Comparison of ENCODE assay signal across 15 cellular contexts in genomic region chr5:8522635-8523034, GRCh38.
"Had no signal": no experiment of that assay in that cellular context is flagged by ENCODE, and none has a peak within 500 bp of the region (broad histone marks: within the 10 kb centered on the region; RNA-seq: fewer than 3 reads in every experiment).

No MANE protein-coding gene starts in this region.

- H3K4me1 Mint-ChIP-seq: activated naive CD8-positive, alpha-beta T cell treated with anti-CD3 and anti-CD28 coated beads, Interleukin-2, amount 50 U/mL, for 24 hours; memory B cell; naive thymus-derived CD8-positive, alpha-beta T cell had no signal

- H3K4me1 ChIP-seq: ascending aorta, left ventricle myocardium inferior, pancreas, stomach, testis, upper lobe of left lung had no signal

- H3K27ac ChIP-seq: ascending aorta, dorsolateral prefrontal cortex, left ventricle myocardium inferior, pancreas, stomach, testis, upper lobe of left lung had no signal

- H3K9me3 ChIP-seq: ascending aorta, left ventricle myocardium inferior, pancreas, stomach, testis, upper lobe of left lung had no signal

- H3K36me3 Mint-ChIP-seq: memory B cell; naive thymus-derived CD8-positive, alpha-beta T cell had no signal

- H3K9me3 Mint-ChIP-seq: activated naive CD4-positive, alpha-beta T cell treated with anti-CD3 and anti-CD28 coated beads for 36 hours; activated naive CD8-positive, alpha-beta T cell treated with anti-CD3 and anti-CD28 coated beads, Interleukin-2, amount 50 U/mL, for 24 hours; memory B cell; naive thymus-derived CD8-positive, alpha-beta T cell had no signal

- H3K27ac Mint-ChIP-seq: activated naive CD4-positive, alpha-beta T cell treated with anti-CD3 and anti-CD28 coated beads for 36 hours; activated naive CD8-positive, alpha-beta T cell treated with anti-CD3 and anti-CD28 coated beads, Interleukin-2, amount 50 U/mL, for 24 hours; memory B cell; naive thymus-derived CD8-positive, alpha-beta T cell; T-helper 2 cell treated with Interferon-gamma antibody and Interleukin-4, amounts not matched to agents 5 μg/mL and 100 μg/mL, for 36 hours had no signal

- H3K4me3 Mint-ChIP-seq: activated naive CD4-positive, alpha-beta T cell treated with anti-CD3 and anti-CD28 coated beads for 36 hours; activated naive CD8-positive, alpha-beta T cell treated with anti-CD3 and anti-CD28 coated beads, Interleukin-2, amount 50 U/mL, for 24 hours; memory B cell; naive thymus-derived CD8-positive, alpha-beta T cell; T-helper 2 cell treated with Interferon-gamma antibody and Interleukin-4, amounts not matched to agents 5 μg/mL and 100 μg/mL, for 36 hours had no signal

- H3K4me3 ChIP-seq: ascending aorta, dorsolateral prefrontal cortex, left ventricle myocardium inferior, pancreas, stomach, testis, upper lobe of left lung had no signal

- ATAC-seq: activated naive CD8-positive, alpha-beta T cell treated with anti-CD3 and anti-CD28 coated beads, Interleukin-2, amount 50 U/mL, for 24 hours; esophagus mucosa; naive thymus-derived CD8-positive, alpha-beta T cell had no signal

- H3K27me3 Mint-ChIP-seq: activated naive CD8-positive, alpha-beta T cell treated with anti-CD3 and anti-CD28 coated beads, Interleukin-2, amount 50 U/mL, for 24 hours; memory B cell had no signal

- H3K27me3 ChIP-seq: ascending aorta, dorsolateral prefrontal cortex, pancreas, stomach, testis, upper lobe of left lung had no signal

- H3K36me3 ChIP-seq: ascending aorta, left ventricle myocardium inferior, pancreas, stomach, upper lobe of left lung had no signal

- DNase-seq: activated naive CD4-positive, alpha-beta T cell treated with anti-CD3 and anti-CD28 coated beads for 36 hours; activated naive CD8-positive, alpha-beta T cell treated with anti-CD3 and anti-CD28 coated beads, Interleukin-2, amount 50 U/mL, for 24 hours; dorsolateral prefrontal cortex; left ventricle myocardium inferior; naive thymus-derived CD8-positive, alpha-beta T cell; pancreas; stimulated activated CD4-positive, alpha-beta T cell treated with anti-CD3 and anti-CD28 coated beads, Interleukin-12 subunit alpha, Interleukin-12 subunit beta, amount 100 ng/mL, for 4 hours; stimulated activated CD4-positive, alpha-beta T cell treated with anti-CD3 and anti-CD28 coated beads, Interleukin-2, amount 100 ng/mL, for 24 hours; stomach; testis; upper lobe of left lung had no signal
